ENCODE assay signal across 1 cellular context in the genomic region with DNA sequence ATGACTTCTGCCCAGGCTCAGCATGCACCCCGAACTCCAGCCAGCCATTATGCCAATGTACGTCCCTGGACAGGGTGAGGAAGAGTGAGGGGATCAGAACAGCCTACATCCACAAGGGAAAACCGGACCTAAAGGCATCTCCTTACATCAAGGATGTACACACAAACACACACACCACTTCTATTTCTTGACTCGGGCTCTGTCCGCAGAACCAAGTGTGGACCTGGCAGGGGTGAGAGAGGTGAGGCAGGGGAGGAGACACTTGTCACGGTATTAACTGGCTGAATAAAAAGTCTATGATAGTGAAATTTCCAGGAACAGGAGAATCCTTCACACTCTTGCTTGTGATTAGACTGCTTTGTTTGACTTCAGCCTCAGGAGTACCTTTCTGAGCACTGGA.
TF ChIP-seq lines count a peak whose summit lies in the region.

No MANE protein-coding gene starts in this region.

TF ChIP-seq in K562, 482 proteins besides CTCF, POLR2A, EP300 and RAD21:
- TF ChIP-seq SIN3A (IDR thresholded peaks at IDR 0.05; ENCODE audit: borderline replicate concordance in 2 of 2, control insufficient read depth in 1 of 2, low read depth in 2 of 2, low read length in 2 of 2) (no peak), ESRRB (CRISPR knock-in tag; IDR thresholded peaks at IDR 0.05; ENCODE audit: borderline replicate concordance) (no peak), ZNF253 (CRISPR knock-in tag; conservative IDR thresholded peaks at IDR 0.05) (no peak), HDAC3 (IDR thresholded peaks at IDR 0.05; ENCODE audit: borderline replicate concordance, partially characterized antibody) (no peak), MYNN (IDR thresholded peaks at IDR 0.05) (no peak), MYNN (CRISPR knock-in tag; IDR thresholded peaks at IDR 0.05) (no peak), ZNF224 (CRISPR knock-in tag; IDR thresholded peaks at IDR 0.05) (no peak), ZNF133 (CRISPR knock-in tag; IDR thresholded peaks at IDR 0.05) (no peak), LARP7 (IDR thresholded peaks at IDR 0.05) (no peak)
- TF ChIP-seq, protein P1, sequence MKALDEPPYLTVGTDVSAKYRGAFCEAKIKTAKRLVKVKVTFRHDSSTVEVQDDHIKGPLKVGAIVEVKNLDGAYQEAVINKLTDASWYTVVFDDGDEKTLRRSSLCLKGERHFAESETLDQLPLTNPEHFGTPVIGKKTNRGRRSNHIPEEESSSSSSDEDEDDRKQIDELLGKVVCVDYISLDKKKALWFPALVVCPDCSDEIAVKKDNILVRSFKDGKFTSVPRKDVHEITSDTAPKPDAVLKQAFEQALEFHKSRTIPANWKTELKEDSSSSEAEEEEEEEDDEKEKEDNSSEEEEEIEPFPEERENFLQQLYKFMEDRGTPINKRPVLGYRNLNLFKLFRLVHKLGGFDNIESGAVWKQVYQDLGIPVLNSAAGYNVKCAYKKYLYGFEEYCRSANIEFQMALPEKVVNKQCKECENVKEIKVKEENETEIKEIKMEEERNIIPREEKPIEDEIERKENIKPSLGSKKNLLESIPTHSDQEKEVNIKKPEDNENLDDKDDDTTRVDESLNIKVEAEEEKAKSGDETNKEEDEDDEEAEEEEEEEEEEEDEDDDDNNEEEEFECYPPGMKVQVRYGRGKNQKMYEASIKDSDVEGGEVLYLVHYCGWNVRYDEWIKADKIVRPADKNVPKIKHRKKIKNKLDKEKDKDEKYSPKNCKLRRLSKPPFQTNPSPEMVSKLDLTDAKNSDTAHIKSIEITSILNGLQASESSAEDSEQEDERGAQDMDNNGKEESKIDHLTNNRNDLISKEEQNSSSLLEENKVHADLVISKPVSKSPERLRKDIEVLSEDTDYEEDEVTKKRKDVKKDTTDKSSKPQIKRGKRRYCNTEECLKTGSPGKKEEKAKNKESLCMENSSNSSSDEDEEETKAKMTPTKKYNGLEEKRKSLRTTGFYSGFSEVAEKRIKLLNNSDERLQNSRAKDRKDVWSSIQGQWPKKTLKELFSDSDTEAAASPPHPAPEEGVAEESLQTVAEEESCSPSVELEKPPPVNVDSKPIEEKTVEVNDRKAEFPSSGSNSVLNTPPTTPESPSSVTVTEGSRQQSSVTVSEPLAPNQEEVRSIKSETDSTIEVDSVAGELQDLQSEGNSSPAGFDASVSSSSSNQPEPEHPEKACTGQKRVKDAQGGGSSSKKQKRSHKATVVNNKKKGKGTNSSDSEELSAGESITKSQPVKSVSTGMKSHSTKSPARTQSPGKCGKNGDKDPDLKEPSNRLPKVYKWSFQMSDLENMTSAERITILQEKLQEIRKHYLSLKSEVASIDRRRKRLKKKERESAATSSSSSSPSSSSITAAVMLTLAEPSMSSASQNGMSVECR (CRISPR knock-in tag; IDR thresholded peaks at IDR 0.05) = no peak
- TF ChIP-seq, protein P2, sequence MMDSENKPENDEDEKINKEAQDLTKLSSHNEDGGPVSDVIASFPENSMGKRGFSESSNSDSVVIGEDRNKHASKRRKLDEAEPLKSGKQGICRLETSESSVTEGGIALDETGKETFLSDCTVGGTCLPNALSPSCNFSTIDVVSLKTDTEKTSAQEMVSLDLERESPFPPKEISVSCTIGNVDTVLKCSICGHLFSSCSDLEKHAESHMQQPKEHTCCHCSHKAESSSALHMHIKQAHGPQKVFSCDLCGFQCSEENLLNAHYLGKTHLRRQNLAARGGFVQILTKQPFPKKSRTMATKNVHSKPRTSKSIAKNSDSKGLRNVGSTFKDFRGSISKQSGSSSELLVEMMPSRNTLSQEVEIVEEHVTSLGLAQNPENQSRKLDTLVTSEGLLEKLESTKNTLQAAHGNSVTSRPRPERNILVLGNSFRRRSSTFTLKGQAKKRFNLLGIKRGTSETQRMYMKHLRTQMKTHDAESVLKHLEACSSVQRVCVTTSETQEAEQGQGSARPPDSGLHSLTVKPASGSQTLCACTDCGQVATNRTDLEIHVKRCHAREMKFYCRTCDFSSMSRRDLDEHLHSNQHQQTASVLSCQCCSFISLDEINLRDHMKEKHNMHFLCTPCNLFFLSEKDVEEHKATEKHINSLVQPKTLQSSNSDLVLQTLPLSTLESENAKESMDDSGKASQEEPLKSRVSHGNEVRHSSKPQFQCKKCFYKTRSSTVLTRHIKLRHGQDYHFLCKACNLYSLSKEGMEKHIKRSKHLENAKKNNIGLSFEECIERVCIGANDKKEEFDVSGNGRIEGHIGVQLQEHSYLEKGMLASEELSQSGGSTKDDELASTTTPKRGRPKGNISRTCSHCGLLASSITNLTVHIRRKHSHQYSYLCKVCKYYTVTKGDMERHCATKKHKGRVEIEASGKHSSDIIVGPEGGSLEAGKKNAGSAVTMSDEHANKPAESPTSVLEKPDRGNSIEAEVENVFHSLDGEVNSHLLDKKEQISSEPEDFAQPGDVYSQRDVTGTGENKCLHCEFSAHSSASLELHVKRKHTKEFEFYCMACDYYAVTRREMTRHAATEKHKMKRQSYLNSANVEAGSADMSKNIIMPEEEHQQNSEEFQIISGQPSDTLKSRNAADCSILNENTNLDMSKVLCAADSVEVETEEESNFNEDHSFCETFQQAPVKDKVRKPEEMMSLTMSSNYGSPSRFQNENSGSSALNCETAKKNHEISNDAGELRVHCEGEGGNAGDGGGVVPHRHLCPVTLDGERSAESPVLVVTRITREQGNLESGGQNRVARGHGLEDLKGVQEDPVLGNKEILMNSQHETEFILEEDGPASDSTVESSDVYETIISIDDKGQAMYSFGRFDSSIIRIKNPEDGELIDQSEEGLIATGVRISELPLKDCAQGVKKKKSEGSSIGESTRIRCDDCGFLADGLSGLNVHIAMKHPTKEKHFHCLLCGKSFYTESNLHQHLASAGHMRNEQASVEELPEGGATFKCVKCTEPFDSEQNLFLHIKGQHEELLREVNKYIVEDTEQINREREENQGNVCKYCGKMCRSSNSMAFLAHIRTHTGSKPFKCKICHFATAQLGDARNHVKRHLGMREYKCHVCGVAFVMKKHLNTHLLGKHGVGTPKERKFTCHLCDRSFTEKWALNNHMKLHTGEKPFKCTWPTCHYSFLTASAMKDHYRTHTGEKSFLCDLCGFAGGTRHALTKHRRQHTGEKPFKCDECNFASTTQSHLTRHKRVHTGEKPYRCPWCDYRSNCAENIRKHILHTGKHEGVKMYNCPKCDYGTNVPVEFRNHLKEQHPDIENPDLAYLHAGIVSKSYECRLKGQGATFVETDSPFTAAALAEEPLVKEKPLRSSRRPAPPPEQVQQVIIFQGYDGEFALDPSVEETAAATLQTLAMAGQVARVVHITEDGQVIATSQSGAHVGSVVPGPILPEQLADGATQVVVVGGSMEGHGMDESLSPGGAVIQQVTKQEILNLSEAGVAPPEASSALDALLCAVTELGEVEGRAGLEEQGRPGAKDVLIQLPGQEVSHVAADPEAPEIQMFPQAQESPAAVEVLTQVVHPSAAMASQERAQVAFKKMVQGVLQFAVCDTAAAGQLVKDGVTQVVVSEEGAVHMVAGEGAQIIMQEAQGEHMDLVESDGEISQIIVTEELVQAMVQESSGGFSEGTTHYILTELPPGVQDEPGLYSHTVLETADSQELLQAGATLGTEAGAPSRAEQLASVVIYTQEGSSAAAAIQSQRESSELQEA (IDR thresholded peaks at IDR 0.05; ENCODE audit: low read depth) = no peak
